ENCODE assay signal across 2 cellular contexts in genomic region chr5:134463991-134464760, GRCh38.
TF ChIP-seq lines count a peak whose summit lies in the region.

No MANE protein-coding gene starts in this region.

TF ChIP-seq in K562, 482 proteins besides CTCF, POLR2A, EP300 and RAD21:
- TF ChIP-seq ZNF263 (CRISPR knock-in tag; IDR thresholded peaks at IDR 0.05; ENCODE audit: borderline replicate concordance) (no peak), EZH2 (IDR thresholded peaks at IDR 0.05; ENCODE audit: borderline replicate concordance, low read depth, low read length) (no peak), ZNF395 (CRISPR knock-in tag; IDR thresholded peaks at IDR 0.05) (no peak), SPI1 (IDR thresholded peaks at IDR 0.05; ENCODE audit: borderline replicate concordance, low read depth, low read length) (peak; percentile 15; the same call in 1 of the 2 replicates), MXI1 (IDR thresholded peaks at IDR 0.05; ENCODE audit: low read depth, low read length) (no peak), KAT2B (IDR thresholded peaks at IDR 0.05; ENCODE audit: low read depth, low read length) (no peak)

TF ChIP-seq in HepG2, 621 proteins besides CTCF, POLR2A, EP300 and RAD21:
- TF ChIP-seq ATF4 (CRISPR knock-in tag; IDR thresholded peaks at IDR 0.05) = no peak
- no peak for TF ChIP-seq STAG1 (CRISPR knock-in tag; IDR thresholded peaks at IDR 0.05)
- TF ChIP-seq NFYB (CRISPR knock-in tag; IDR thresholded peaks at IDR 0.05) = no peak
- TF ChIP-seq FOXP4 (CRISPR knock-in tag; IDR thresholded peaks at IDR 0.05) = no peak
- TF ChIP-seq ISL2 (CRISPR knock-in tag; IDR thresholded peaks at IDR 0.05) = no peak
- TF ChIP-seq REPIN1 (CRISPR knock-in tag; IDR thresholded peaks at IDR 0.05; ENCODE audit: borderline replicate concordance, low read depth) = no peak
- TF ChIP-seq CREBL2 (CRISPR knock-in tag; IDR thresholded peaks at IDR 0.05; ENCODE audit: borderline replicate concordance) = no peak
- TF ChIP-seq PHB2 (IDR thresholded peaks at IDR 0.05; ENCODE audit: partially characterized antibody) = no peak
- no peak for TF ChIP-seq ZBTB33 (CRISPR knock-in tag; IDR thresholded peaks at IDR 0.05)
- TF ChIP-seq PITX1 (CRISPR knock-in tag; IDR thresholded peaks at IDR 0.05) = no peak
- no peak for TF ChIP-seq SAFB2 (CRISPR knock-in tag; IDR thresholded peaks at IDR 0.05; ENCODE audit: borderline replicate concordance, low read depth)
- no peak for TF ChIP-seq ZNF589 (CRISPR knock-in tag; conservative IDR thresholded peaks at IDR 0.05)
- TF ChIP-seq ZNF264 (CRISPR knock-in tag; IDR thresholded peaks at IDR 0.05) = no peak
- TF ChIP-seq PRMT3 (CRISPR knock-in tag; IDR thresholded peaks at IDR 0.05; ENCODE audit: borderline replicate concordance, low read depth) = no peak
- no peak for TF ChIP-seq DMAP1 (CRISPR knock-in tag; IDR thresholded peaks at IDR 0.05)
- no peak for TF ChIP-seq ZNF333 (CRISPR knock-in tag; IDR thresholded peaks at IDR 0.05; ENCODE audit: borderline replicate concordance)
- no peak for TF ChIP-seq ZNF513 (CRISPR knock-in tag; conservative IDR thresholded peaks at IDR 0.05)
